8 cellular contexts compared by ENCODE assay signal in the genomic region with DNA sequence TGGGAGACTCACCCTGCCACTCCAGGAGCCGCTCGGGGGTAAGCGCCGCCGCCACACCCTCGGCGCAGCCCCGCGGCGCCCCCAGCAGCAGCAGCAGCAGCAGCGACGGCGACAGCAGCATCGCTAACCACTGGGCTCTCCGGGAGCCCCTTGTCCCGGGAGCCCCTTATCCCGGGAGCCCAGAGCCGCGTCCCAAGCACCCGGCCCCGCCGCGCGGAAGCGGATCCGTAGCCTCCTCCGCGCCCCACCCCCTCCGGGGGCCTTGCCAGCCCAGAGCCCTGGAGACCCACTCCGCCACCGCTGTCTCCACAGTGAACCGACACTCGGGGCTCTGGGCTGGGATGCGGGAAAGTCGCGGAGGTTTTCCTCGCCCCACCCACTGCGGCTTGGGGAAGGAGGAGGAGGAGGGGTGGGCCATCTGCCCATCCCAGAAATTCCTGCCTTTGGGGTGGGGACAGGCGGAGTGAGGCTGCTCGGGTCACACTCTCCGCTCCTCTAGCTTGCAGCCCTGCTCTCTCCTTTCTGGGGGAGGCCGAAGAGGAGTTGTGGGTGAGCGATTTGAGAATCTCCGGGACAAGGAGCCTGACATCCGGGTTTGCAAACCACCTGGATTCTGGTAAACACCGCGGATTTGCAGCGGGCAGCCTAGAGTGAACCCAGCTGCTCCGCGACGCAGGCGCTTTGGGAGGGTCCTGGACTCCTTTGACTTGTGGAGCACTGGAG. TPM values are rescaled to one million over a fixed set of nuclear protein-coding genes. Genes with fewer than 3 reads are reported as not detected.
A peak's percentile ranks its signal among the peaks of the same experiment; 100 is the strongest.
DNase-seq lines count a peak whose midpoint lies in the region; ATAC-seq and TF ChIP-seq lines count a peak whose summit lies in the region.

A gene (minus strand): TSS at position 333 of the 723 bp plus-strand sequence. CDS start 212 bp downstream, at position 121.

- H3K36me3 ChIP-seq in body of pancreas (replicated peaks in 1 of 2; ENCODE audit: insufficient read depth in 1 of 2, low read depth in 2 of 2) (no peaks in the 10 kb centered on the region), iPS-18a (ENCODE audit: control insufficient read depth, low read depth, low read length) (no peaks in the 10 kb centered on the region), OCI-LY7 (ENCODE audit: insufficient read depth, low read length) (no peaks in the 10 kb centered on the region)

- H3K4me2 ChIP-seq in OCI-LY7 (ENCODE audit: low read length) = no peak within 1 kb of the TSS

- peak within 1 kb of the TSS; percentile 23 for H3K9ac ChIP-seq in iPS-18a (ENCODE audit: low read length)

- ATAC-seq in body of pancreas (peak; percentile 70), GM19467 (IDR thresholded peaks at IDR 0.05; ENCODE audit: unreplicated experiment) (no peak)

- POLR2A ChIA-PET in OCI-LY7 (lab: Charles Lee) = no interaction called here

- H3K27me3 ChIP-seq in body of pancreas (no peaks in the 10 kb centered on the region), iPS-18a (ENCODE audit: control insufficient read depth, insufficient read depth, low read length) (peaks cover 37% of the 10 kb centered on the region)

- H3K9me2 ChIP-seq in OCI-LY7 (ENCODE audit: insufficient read depth, low read length) = no peaks in the 10 kb centered on the region

- WGBS in body of pancreas, 2 donors = 1 to 4% methylated on average over 15 to 39 of the region's 52 CpGs

- H3K9me3 ChIP-seq in body of pancreas (no peaks in the 10 kb centered on the region), iPS-18a (ENCODE audit: control insufficient read depth, low read depth, low read length) (peaks cover 3% of the 10 kb centered on the region), OCI-LY7 (ENCODE audit: low read length) (no peaks in the 10 kb centered on the region)

- CTCF ChIA-PET in OCI-LY7 (lab: Charles Lee; ENCODE audit: unreplicated experiment) = no interaction called here

- no peaks in the 10 kb centered on the region for H4K20me1 ChIP-seq in OCI-LY7 (ENCODE audit: insufficient read depth, low read length)

- TF ChIP-seq CTCF in body of pancreas (IDR thresholded peaks at IDR 0.05) = no peak
- no peak for TF ChIP-seq CTCF in retinal pigment epithelial cell (conservative IDR thresholded peaks at IDR 0.05; ENCODE audit: low read depth, low read length)
- TF ChIP-seq CTCF in OCI-LY7 (conservative IDR thresholded peaks at IDR 0.05; ENCODE audit: low read length) = no peak

- peak in 2 of 3 donors; percentile 10 to 16 for TF ChIP-seq POLR2A in body of pancreas (IDR thresholded peaks at IDR 0.05)

- H3K4me3 ChIP-seq in body of pancreas = peak within 1 kb of the TSS; percentile 33 to 37
- H3K4me3 ChIP-seq in iPS-18a (ENCODE audit: low read length) = peak within 1 kb of the TSS; percentile 77
- peak within 1 kb of the TSS; percentile 77 for H3K4me3 ChIP-seq in retinal pigment epithelial cell (ENCODE audit: low read length)
- H3K4me3 ChIP-seq in OCI-LY7 (ENCODE audit: low read depth, low read length, poor library complexity, severe bottlenecking) = no peak within 1 kb of the TSS

- no peak within 1 kb of the TSS for H3K27ac ChIP-seq in body of pancreas
- H3K27ac ChIP-seq in iPS-18a (ENCODE audit: low read length) = no peak within 1 kb of the TSS
- no peak within 1 kb of the TSS for H3K27ac ChIP-seq in OCI-LY7 (ENCODE audit: low read depth, low read length, poor library complexity, severe bottlenecking)

- peak; percentile 31 for DNase-seq in stimulated activated CD4-positive, alpha-beta T cell treated with anti-CD3 and anti-CD28 coated beads, Interleukin-15, amount 100 ng/mL, for 24 hours
- no peak for DNase-seq in stimulated activated CD4-positive, alpha-beta T cell treated with anti-CD3 and anti-CD28 coated beads, Interleukin-2, amount 100 ng/mL, for 48 hours
- DNase-seq in body of pancreas = peak; percentile 27 to 52 (median 35)
- no peak for DNase-seq in retinal pigment epithelial cell (ENCODE audit: low read depth)
- no peak for DNase-seq in OCI-LY7 (ENCODE audit: low spot score)
- no peak for DNase-seq in KG1 (lab: John Stamatoyannopoulos, UW)

- BruUV-seq in OCI-LY7 (replicated peaks; lab: Mats Ljungman, UMichigan) = no TSS peak

- H2AFZ ChIP-seq in OCI-LY7 (ENCODE audit: low read length) = no peak within 1 kb of the TSS

- H3K4me1 ChIP-seq in body of pancreas (peaks cover 7% of the 10 kb centered on the region), iPS-18a (ENCODE audit: control insufficient read depth, low read depth, low read length) (peaks cover 8% of the 10 kb centered on the region), OCI-LY7 (ENCODE audit: insufficient read depth, low read length, poor library complexity, severe bottlenecking) (no peaks in the 10 kb centered on the region)

- intact Hi-C loops in body of pancreas (cut with DNase I) (no loop called here), OCI-LY7 (cut with micrococcal nuclease; ENCODE audit: unreplicated experiment) (no loop called here)

- no peaks in the 10 kb centered on the region for H3K79me2 ChIP-seq in OCI-LY7 (ENCODE audit: insufficient read depth, low read depth, low read length)

RNA-seq across cellular contexts. Expression of the gene that starts here (rescaled TPM):
- total RNA-seq in body of pancreas (1 to 10 TPM; 1.3 to 2.1 TPM), OCI-LY7 (2022) (not detected in 2 replicates)
- total RNA-seq in OCI-LY7 (2014; rRNA removed; shearing (Covaris generic)) = not detected in 2 replicates

Comparison
In these comparisons a context has a peak if more than half of its experiments do, and no peak if none do; other contexts are left out.
1. DNase-seq: peak in stimulated activated CD4-positive, alpha-beta T cell treated with anti-CD3 and anti-CD28 coated beads, Interleukin-15, amount 100 ng/mL, for 24 hours (single experiment) and body of pancreas (4 of 4); none in stimulated activated CD4-positive, alpha-beta T cell treated with anti-CD3 and anti-CD28 coated beads, Interleukin-2, amount 100 ng/mL, for 48 hours (0 of 2), retinal pigment epithelial cell (single experiment), OCI-LY7 (single experiment) and KG1 (single experiment).